Comparison of ENCODE assay signal across 8 cellular contexts in the genomic region with DNA sequence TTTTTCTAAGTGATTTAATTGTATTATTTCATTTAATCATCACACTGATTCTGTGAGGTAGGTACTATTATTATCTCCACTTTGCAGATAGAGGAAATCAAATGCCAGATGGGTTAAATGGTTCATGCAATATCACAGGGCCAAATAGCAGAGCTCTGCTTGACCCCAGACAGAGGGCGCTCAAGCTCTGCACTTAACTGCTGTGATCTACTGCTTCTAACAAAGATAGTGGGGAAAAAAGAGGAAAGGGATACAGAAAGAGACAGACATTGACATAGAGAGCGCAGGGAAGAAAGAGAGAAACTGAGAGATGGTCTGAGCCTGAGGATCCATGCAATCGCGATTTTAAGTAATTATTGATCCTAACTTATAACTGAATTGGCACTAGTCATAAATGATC.
DNase-seq lines count a peak whose midpoint lies in the region; ATAC-seq and TF ChIP-seq lines count a peak whose summit lies in the region.

No MANE protein-coding gene starts in this region.

- H3K36me3 ChIP-seq in OCI-LY1 (ENCODE audit: insufficient read depth, low read length) (no peaks in the 10 kb centered on the region), upper lobe of left lung (no peaks in the 10 kb centered on the region)

- DNase-seq in DMS 273 treated with DMSO at 0.1 percent for 48 hours (lab: John Stamatoyannopoulos, UW) (peak; percentile 26), HPDE6-E6E7 (ENCODE audit: extremely low spot score) (peak; percentile 10), cerebellum (ENCODE audit: low spot score) (peak; percentile 7), kidney tubule cell (ENCODE audit: low spot score) (peak; percentile 74), upper lobe of left lung (peak in 1 of 2 donors; percentile 48)
- DNase-seq in activated CD8-positive, alpha-beta memory T cell treated with anti-CD3 and anti-CD28 coated beads, Interleukin-2, amount 50 U/mL, for 48 hours: no peak

- WGBS in upper lobe of left lung, 2 donors: 17 to 19% methylated on average over 4 of the region's 4 CpGs

- no peak overlapping the region for H2AFZ ChIP-seq in OCI-LY1 (ENCODE audit: low read length)

- H3K27ac ChIP-seq in OCI-LY1 (ENCODE audit: low read depth, low read length, poor library complexity, severe bottlenecking) (no peak overlapping the region), upper lobe of left lung (no peak overlapping the region)

- no peak overlapping the region for H3K4me2 ChIP-seq in OCI-LY1 (ENCODE audit: low read length)

- TF ChIP-seq CTCF in OCI-LY1 (IDR thresholded peaks at IDR 0.05; ENCODE audit: low read length) (peak; percentile 85), upper lobe of left lung (IDR thresholded peaks at IDR 0.05) (peak; percentile 48 to 70 (median 64))

- no peaks in the 10 kb centered on the region for H3K79me2 ChIP-seq in OCI-LY1 (ENCODE audit: insufficient read depth, low read length)

- ATAC-seq in GM19372 (IDR thresholded peaks at IDR 0.05; ENCODE audit: low read depth, unreplicated experiment) (peak; percentile 64), upper lobe of left lung (ENCODE audit: low FRiP score in 2 of 2) (peak; percentile 68 to 76)

- no peak overlapping the region for H3K4me3 ChIP-seq in OCI-LY1 (ENCODE audit: low read depth, low read length, poor library complexity, severe bottlenecking)
- no peak overlapping the region for H3K4me3 ChIP-seq in upper lobe of left lung

- no peaks in the 10 kb centered on the region for H3K9me3 ChIP-seq in OCI-LY1 (ENCODE audit: low read length)
- no peaks in the 10 kb centered on the region for H3K9me3 ChIP-seq in upper lobe of left lung

- TF ChIP-seq POLR2A in upper lobe of left lung (IDR thresholded peaks at IDR 0.05): no peak

- no peaks in the 10 kb centered on the region for H3K9me2 ChIP-seq in OCI-LY1 (ENCODE audit: low read depth, low read length)

- no peaks in the 10 kb centered on the region for H4K20me1 ChIP-seq in OCI-LY1 (ENCODE audit: insufficient read depth, low read length)

- H3K9ac ChIP-seq in OCI-LY1 (ENCODE audit: low read length): no peak overlapping the region

- H3K27me3 ChIP-seq in OCI-LY1 (ENCODE audit: insufficient read depth, low read length): no peaks in the 10 kb centered on the region
- H3K27me3 ChIP-seq in upper lobe of left lung: no peaks in the 10 kb centered on the region

- no peaks in the 10 kb centered on the region for H3K4me1 ChIP-seq in OCI-LY1 (ENCODE audit: insufficient read depth, low read length, severe bottlenecking)
- H3K4me1 ChIP-seq in upper lobe of left lung: no peaks in the 10 kb centered on the region

- TF ChIP-seq EP300 in upper lobe of left lung (IDR thresholded peaks at IDR 0.05): no peak

- H3F3A ChIP-seq in OCI-LY1 (ENCODE audit: insufficient read depth, low read length): no peaks in the 10 kb centered on the region
